In the genomic region with DNA sequence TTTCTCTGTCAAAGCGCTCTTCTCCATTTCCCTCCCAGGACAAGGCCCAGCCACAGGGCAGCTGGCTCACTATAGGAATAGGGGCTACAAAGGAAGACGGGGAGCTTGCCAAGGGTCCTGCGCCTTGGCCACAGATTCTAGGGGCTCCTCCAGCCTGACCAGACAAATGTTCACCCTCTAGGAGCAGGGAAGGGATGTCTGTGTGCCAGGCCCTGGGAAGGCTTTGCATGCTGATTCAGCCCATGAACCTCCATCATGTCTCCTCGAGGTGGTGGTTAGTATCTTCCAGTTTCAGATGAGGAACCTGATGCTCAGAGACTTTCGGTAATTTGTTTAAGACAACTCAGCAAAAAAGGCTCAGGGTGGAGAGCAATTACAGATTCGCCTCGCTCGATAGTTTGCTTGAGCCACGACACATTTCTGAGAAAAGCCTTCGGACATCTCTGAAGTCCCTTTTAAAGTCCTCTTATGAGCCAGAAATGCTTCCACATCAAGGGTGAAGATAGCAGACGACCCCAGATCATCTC, we compare ENCODE assay signal across 11 cellular contexts.
DNase-seq lines count a peak whose midpoint lies in the region; ATAC-seq, FAIRE-seq and TF ChIP-seq lines count a peak whose summit lies in the region.
"Had no signal": no experiment of that assay in that cellular context is flagged by ENCODE, and none has a peak within 500 bp of the region (broad histone marks: within the 10 kb centered on the region; RNA-seq: fewer than 3 reads in every experiment).

No MANE protein-coding gene starts in this region.

- H3K4me2 ChIP-seq in OCI-LY7 (ENCODE audit: low read length): no peak overlapping the region

- DNase-seq in CD1c-positive myeloid dendritic cell (ENCODE audit: extremely low spot score) (peak; percentile 28), OCI-LY7 (ENCODE audit: low spot score) (peak; percentile 23), germinal center (ENCODE audit: low spot score) (peak; percentile 29), small intestine (no peak), middle frontal gyrus (ENCODE audit: extremely low spot score, low spot score) (no peak), H54 (ENCODE audit: insufficient read length, low spot score) (no peak)
- no peak for DNase-seq in activated T-cell treated with anti-CD3 and anti-CD28 coated beads, Interleukin-2, amount 50 U/mL, for 4 hours
- DNase-seq: adrenal gland, BE2C had no signal

- no peaks in the 10 kb centered on the region for H3K9me3 Mint-ChIP-seq in activated T-cell treated with anti-CD3 and anti-CD28 coated beads, Interleukin-2, amount 50 U/mL, for 4 hours

- H3K9me3 ChIP-seq in OCI-LY7 (ENCODE audit: low read length) (no peaks in the 10 kb centered on the region), small intestine (ENCODE audit: control insufficient read depth, low read depth) (no peaks in the 10 kb centered on the region)
- H3K9me3 ChIP-seq: adrenal gland, BE2C had no signal

- no peak overlapping the region for H2AFZ ChIP-seq in OCI-LY7 (ENCODE audit: low read length)

- H3K4me3 ChIP-seq in OCI-LY7 (ENCODE audit: low read depth, low read length, poor library complexity, severe bottlenecking): no peak overlapping the region
- H3K4me3 ChIP-seq in small intestine (ENCODE audit: low read depth in 1 of 2, low read length in 2 of 2): no peak overlapping the region
- H3K4me3 ChIP-seq: adrenal gland had no signal

- BruUV-seq in OCI-LY7 (replicated peaks; lab: Mats Ljungman, UMichigan): no TSS peak

- H3K36me3 ChIP-seq in OCI-LY7 (ENCODE audit: insufficient read depth, low read length) (peaks cover 4% of the 10 kb centered on the region; the same call in 1 of the 2 replicates), small intestine (ENCODE audit: control insufficient read depth in 2 of 2, insufficient read depth in 2 of 2, low read length in 2 of 2) (no peaks in the 10 kb centered on the region)
- H3K36me3 ChIP-seq: adrenal gland, BE2C had no signal

- H3K4me1 ChIP-seq in OCI-LY7 (ENCODE audit: insufficient read depth, low read length, poor library complexity, severe bottlenecking): peaks cover 74% of the 10 kb centered on the region
- H3K4me1 ChIP-seq in small intestine (ENCODE audit: control insufficient read depth in 2 of 2, insufficient read depth in 1 of 2, low read depth in 1 of 2, low read length in 1 of 2): peaks cover 0 to 17% of the 10 kb centered on the region in 2 donors

- H3K4me3 Mint-ChIP-seq in activated T-cell treated with anti-CD3 and anti-CD28 coated beads, Interleukin-2, amount 50 U/mL, for 4 hours: no peak overlapping the region

- H3K27me3 ChIP-seq in small intestine (ENCODE audit: control insufficient read depth in 2 of 2, insufficient read depth in 2 of 2, low read length in 2 of 2): no peaks in the 10 kb centered on the region
- H3K27me3 ChIP-seq: adrenal gland, BE2C had no signal

- no peak for ATAC-seq in HG03432 (IDR thresholded peaks at IDR 0.05; ENCODE audit: unreplicated experiment)
- ATAC-seq in activated T-cell treated with anti-CD3 and anti-CD28 coated beads, Interleukin-2, amount 50 U/mL, for 4 hours: no peak
- ATAC-seq: activated CD4-positive, CD25-positive, alpha-beta regulatory T cell treated with anti-CD3 and anti-CD28 coated beads, Interleukin-2, amount 50 U/mL, for 24 hours had no signal

- no peak for FAIRE-seq in small intestine (lab: Jason Lieb, UNC)
- no peak for FAIRE-seq in H54 (lab: Jason Lieb, UNC)

- peaks cover 26% of the 10 kb centered on the region for H3K4me1 Mint-ChIP-seq in activated T-cell treated with anti-CD3 and anti-CD28 coated beads, Interleukin-2, amount 50 U/mL, for 4 hours (ENCODE audit: low read depth)

- H3K79me2 ChIP-seq in OCI-LY7 (ENCODE audit: insufficient read depth, low read depth, low read length): no peaks in the 10 kb centered on the region

- CTCF ChIA-PET in OCI-LY7 (lab: Charles Lee; ENCODE audit: unreplicated experiment): no interaction called here

- no peaks in the 10 kb centered on the region for H3K27me3 Mint-ChIP-seq in activated T-cell treated with anti-CD3 and anti-CD28 coated beads, Interleukin-2, amount 50 U/mL, for 4 hours (ENCODE audit: low read depth)

- TF ChIP-seq POLR2A in H54 (IDR thresholded peaks at IDR 0.05; ENCODE audit: low read depth, low read length): no peak

- H3K27ac ChIP-seq in OCI-LY7 (ENCODE audit: low read depth, low read length, poor library complexity, severe bottlenecking): no peak overlapping the region
- peak overlapping the region; percentile 17 to 92 for H3K27ac ChIP-seq in small intestine (ENCODE audit: low read depth in 1 of 2, low read length in 1 of 2)

- no peaks in the 10 kb centered on the region for H4K20me1 ChIP-seq in OCI-LY7 (ENCODE audit: insufficient read depth, low read length)

- no peaks in the 10 kb centered on the region for H3K9me2 ChIP-seq in OCI-LY7 (ENCODE audit: insufficient read depth, low read length)

- TF ChIP-seq CTCF in OCI-LY7 (conservative IDR thresholded peaks at IDR 0.05; ENCODE audit: low read length): no peak

- WGBS in small intestine, 3 donors: 87 to 95% (median 90%) methylated on average over 11 of the region's 11 CpGs

- peaks cover 3% of the 10 kb centered on the region for H3K36me3 Mint-ChIP-seq in activated T-cell treated with anti-CD3 and anti-CD28 coated beads, Interleukin-2, amount 50 U/mL, for 4 hours (ENCODE audit: insufficient read depth)

- intact Hi-C loops in OCI-LY7 (cut with micrococcal nuclease; ENCODE audit: unreplicated experiment): no loop called here

- POLR2A ChIA-PET in OCI-LY7 (lab: Charles Lee): no interaction called here

Comparison
In these comparisons a context has a peak if more than half of its experiments do, and no peak if none do; other contexts are left out.
1. DNase-seq: peak in CD1c-positive myeloid dendritic cell (single experiment), OCI-LY7 (single experiment) and germinal center (single experiment); none in small intestine (single experiment), activated T-cell treated with anti-CD3 and anti-CD28 coated beads, Interleukin-2, amount 50 U/mL, for 4 hours (single experiment), middle frontal gyrus (single experiment) and H54 (single experiment).